Comparison of ENCODE assay signal across 1 cellular context in the genomic region with DNA sequence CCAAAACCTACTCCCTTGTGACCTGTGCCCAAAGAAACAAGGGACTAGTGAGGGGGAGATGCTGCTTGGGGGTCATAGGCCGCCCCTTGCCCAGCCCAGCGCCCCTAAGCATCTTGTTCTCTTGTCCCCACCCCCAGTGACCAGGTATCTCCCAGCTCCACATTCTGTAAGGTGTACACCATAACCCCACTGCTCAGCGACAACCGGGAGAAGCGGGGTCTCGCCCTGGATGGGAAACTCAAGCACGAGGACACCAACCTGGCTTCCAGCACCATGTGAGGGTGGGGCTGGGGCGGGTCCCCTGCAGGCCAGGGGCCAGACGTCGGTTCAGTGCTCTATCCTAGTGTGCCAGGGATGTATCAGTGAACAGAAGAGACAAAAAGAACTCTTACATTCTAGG.
TF ChIP-seq lines count a peak whose summit lies in the region.

No MANE protein-coding gene starts in this region.

TF ChIP-seq in HEK293, 187 proteins besides CTCF, POLR2A, EP300 and RAD21 (continued from another document):
- TF ChIP-seq PRDM1 (tag by site-specific recombination; IDR thresholded peaks at IDR 0.05) (no peak), ZBTB48 (tag by site-specific recombination; IDR thresholded peaks at IDR 0.05) (no peak), ZNF211 (tag by site-specific recombination; IDR thresholded peaks at IDR 0.05; ENCODE audit: low read depth) (no peak), ZNF140 (tag by site-specific recombination; IDR thresholded peaks at IDR 0.05) (no peak), ZNF133 (tag by site-specific recombination; IDR thresholded peaks at IDR 0.05) (no peak), ZNF394 (tag by site-specific recombination; IDR thresholded peaks at IDR 0.05; ENCODE audit: borderline replicate concordance) (no peak), ZEB2 (tag by site-specific recombination; IDR thresholded peaks at IDR 0.05) (no peak), BCL11B (tag by site-specific recombination; IDR thresholded peaks at IDR 0.05; ENCODE audit: low read depth) (no peak)
- TF ChIP-seq, protein P1, sequence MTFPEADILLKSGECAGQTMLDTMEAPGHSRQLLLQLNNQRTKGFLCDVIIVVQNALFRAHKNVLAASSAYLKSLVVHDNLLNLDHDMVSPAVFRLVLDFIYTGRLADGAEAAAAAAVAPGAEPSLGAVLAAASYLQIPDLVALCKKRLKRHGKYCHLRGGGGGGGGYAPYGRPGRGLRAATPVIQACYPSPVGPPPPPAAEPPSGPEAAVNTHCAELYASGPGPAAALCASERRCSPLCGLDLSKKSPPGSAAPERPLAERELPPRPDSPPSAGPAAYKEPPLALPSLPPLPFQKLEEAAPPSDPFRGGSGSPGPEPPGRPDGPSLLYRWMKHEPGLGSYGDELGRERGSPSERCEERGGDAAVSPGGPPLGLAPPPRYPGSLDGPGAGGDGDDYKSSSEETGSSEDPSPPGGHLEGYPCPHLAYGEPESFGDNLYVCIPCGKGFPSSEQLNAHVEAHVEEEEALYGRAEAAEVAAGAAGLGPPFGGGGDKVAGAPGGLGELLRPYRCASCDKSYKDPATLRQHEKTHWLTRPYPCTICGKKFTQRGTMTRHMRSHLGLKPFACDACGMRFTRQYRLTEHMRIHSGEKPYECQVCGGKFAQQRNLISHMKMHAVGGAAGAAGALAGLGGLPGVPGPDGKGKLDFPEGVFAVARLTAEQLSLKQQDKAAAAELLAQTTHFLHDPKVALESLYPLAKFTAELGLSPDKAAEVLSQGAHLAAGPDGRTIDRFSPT (tag by site-specific recombination; IDR thresholded peaks at IDR 0.05): no peak
